In genomic region chr19:33362508-33363228, GRCh38 we compare ENCODE assay signal across 24 cellular contexts. TPM values are rescaled to one million over a fixed set of nuclear protein-coding genes. Genes with fewer than 3 reads are reported as not detected.
DNase-seq lines count a peak whose midpoint lies in the region; ATAC-seq, FAIRE-seq and TF ChIP-seq lines count a peak whose summit lies in the region.
"Had no signal": no experiment of that assay in that cellular context is flagged by ENCODE, and none has a peak within 500 bp of the region (broad histone marks: within the 10 kb centered on the region; RNA-seq: fewer than 3 reads in every experiment).

No MANE protein-coding gene starts in this region.

- POLR2A ChIA-PET in A549 (lab: Yijun Ruan, JAX): interaction anchor here (0.8 to 1.5 kb wide), 3 partner anchors 10 to 60 kb away, joined by 3 to 6 read pairs (median 5); partner anchors contain the start of gene CEBPA
- POLR2A ChIA-PET in K562 (lab: Yijun Ruan, JAX): interaction anchor here (6.4 kb wide), 1 partner anchor 10 kb away, joined by 60 read pairs; the partner anchor contains the start of gene CEBPG

- in situ Hi-C loops in K562 (cut with MboI): no loop called here

- H3K9me1 ChIP-seq in K562 (ENCODE audit: control insufficient read depth, insufficient read depth, low read length): no peaks in the 10 kb centered on the region

- ATAC-seq in A549: no peak
- no peak for ATAC-seq in K562
- ATAC-seq: GM12878 had no signal

- BruUV-seq in K562 (replicated peaks; lab: Mats Ljungman, UMichigan): no TSS peak

- H3K4me2 ChIP-seq in A549 (no peak overlapping the region), K562 (ENCODE audit: insufficient read depth, low read length) (no peak overlapping the region)
- H3K4me2 ChIP-seq: BLaER1 had no signal

- WGBS in A549 (ENCODE audit: missing lambda C conversion rate): 51% methylated on average over 6 of the region's 6 CpGs
- WGBS in K562 (ENCODE audit: insufficient coverage, low coverage, missing lambda C conversion rate): 1% methylated on average over 6 of the region's 6 CpGs

- H3K4me3 ChIP-seq in A549 (no peak overlapping the region), K562 (no peak overlapping the region)
- H3K4me3 ChIP-seq: BLaER1, GM12878 had no signal

- no peaks in the 10 kb centered on the region for H3K36me3 ChIP-seq in K562 (ENCODE audit: control insufficient read depth, insufficient read depth, low read length)
- H3K36me3 ChIP-seq: BE2C, BLaER1 had no signal

- no peak overlapping the region for H2AFZ ChIP-seq in K562 (ENCODE audit: low read depth, low read length)

- no peaks in the 10 kb centered on the region for H3K79me2 ChIP-seq in K562 (ENCODE audit: control insufficient read depth, insufficient read depth, low read length)

- H3K27ac ChIP-seq in A549 (no peak overlapping the region), K562 (ENCODE audit: extremely low read depth, low read depth, low read length) (no peak overlapping the region)
- H3K27ac ChIP-seq: 22Rv1, BLaER1 had no signal

- no peaks in the 10 kb centered on the region; the same call in 1 of the 2 replicates for H4K20me1 ChIP-seq in K562 (replicated peaks; ENCODE audit: control insufficient read depth, insufficient read depth, low read length)
- H4K20me1 ChIP-seq: BLaER1 had no signal

- intact Hi-C loops in K562 (cut with micrococcal nuclease): no loop called here

- H3K9me3 ChIP-seq in A549 (no peaks in the 10 kb centered on the region), K562 (replicated peaks; ENCODE audit: control insufficient read depth, insufficient read depth, low read depth, low read length) (no peaks in the 10 kb centered on the region)
- H3K9me3 ChIP-seq: BE2C, BLaER1 had no signal

- TF ChIP-seq EP300 in A549 (IDR thresholded peaks at IDR 0.05) (no peak), K562 (IDR thresholded peaks at IDR 0.05; ENCODE audit: low read length) (no peak)

- TF ChIP-seq POLR2A in A549 (IDR thresholded peaks at IDR 0.05; ENCODE audit: low read length) (no peak), K562 (conservative IDR thresholded peaks at IDR 0.05) (no peak)

- CTCF ChIA-PET in A549 (lab: Yijun Ruan, JAX): interaction anchor here (0.6 to 3.3 kb wide), 12 partner anchors 9 to 128 kb away, joined by 3 to 16 read pairs (median 4); partner anchors contain the start of genes CEBPA and CEBPG
- CTCF ChIA-PET in K562 (lab: Yijun Ruan, JAX; ENCODE audit: low intra/inter-chr PET ratio): no interaction called here

- TF ChIP-seq CTCF in A549 (IDR thresholded peaks at IDR 0.05) (no peak), K562 (IDR thresholded peaks at IDR 0.05 in 2 of 3, conservative IDR thresholded peaks at IDR 0.05 in 1 of 3; ENCODE audit: insufficient read depth in 2 of 3, low read depth in 1 of 3, low read length in 3 of 3) (no peak)

- peak; percentile 7 for DNase-seq in NCI-H82 (lab: John Stamatoyannopoulos, UW)
- DNase-seq in NCI-H82 treated with DMSO at 0.1 percent for 48 hours (lab: John Stamatoyannopoulos, UW; ENCODE audit: unreplicated experiment): no peak
- no peak for DNase-seq in A549 (ENCODE audit: low read depth in 1 of 2, low spot score in 1 of 2)
- no peak for DNase-seq in K562 (ENCODE audit: extremely low read depth in 1 of 4, low spot score in 3 of 4)
- DNase-seq in HCEC 1CT: no peak
- DNase-seq: ACHN; BE2C; C1 segment of cervical spinal cord; CD4-positive, alpha-beta memory T cell; CD4-positive, CD25-positive, alpha-beta regulatory T cell; CD8-positive, alpha-beta memory T cell; COR-L47; DMS 273 treated with DMSO at 0.1 percent for 48 hours; DMS153; DMS53; DMS79; DND-41; EL; GDM1 had no signal

- TF ChIP-seq RAD21 in A549 (conservative IDR thresholded peaks at IDR 0.05 in 1 of 2, IDR thresholded peaks at IDR 0.05 in 1 of 2): no peak
- no peak for TF ChIP-seq RAD21 in K562 (CRISPR knock-in tag; conservative IDR thresholded peaks at IDR 0.05 in 1 of 2, IDR thresholded peaks at IDR 0.05 in 1 of 2)

- no peak overlapping the region for H3K9ac ChIP-seq in K562 (ENCODE audit: insufficient read depth in 1 of 2, low read depth in 2 of 2, low read length in 2 of 2)
- H3K9ac ChIP-seq: BLaER1 had no signal

- peaks cover 29 to 60% of the 10 kb centered on the region in 2 experiments for H3K27me3 ChIP-seq in K562 (ENCODE audit: control insufficient read depth in 2 of 2, insufficient read depth in 2 of 2, low read length in 2 of 2)
- H3K27me3 ChIP-seq: BE2C, BLaER1 had no signal

- peak; percentile 74 for FAIRE-seq in A549 (lab: Jason Lieb, UNC)
- FAIRE-seq in K562 (lab: Jason Lieb, UNC): no peak
- FAIRE-seq: GM12878, GM12892, GM18507 had no signal

- H3K4me1 ChIP-seq in A549: peaks cover under 1% of the 10 kb centered on the region; the same call in 1 of the 3 replicates
- H3K4me1 ChIP-seq in K562 (replicated peaks in 1 of 2; ENCODE audit: control insufficient read depth in 2 of 2, insufficient read depth in 2 of 2, low read length in 2 of 2): no peaks in the 10 kb centered on the region
- H3K4me1 ChIP-seq: BE2C, BLaER1 had no signal

TF ChIP-seq in A549, 52 proteins besides CTCF, POLR2A, EP300 and RAD21 (continues in another document):
- TF ChIP-seq NPAS2 (CRISPR knock-in tag; IDR thresholded peaks at IDR 0.05; ENCODE audit: borderline replicate concordance) (no peak), HOXB13 (CRISPR knock-in tag; IDR thresholded peaks at IDR 0.05; ENCODE audit: low read depth) (no peak), JUN (IDR thresholded peaks at IDR 0.05) (no peak), HMGXB4 (CRISPR knock-in tag; IDR thresholded peaks at IDR 0.05; ENCODE audit: borderline replicate concordance) (no peak)

TF ChIP-seq in K562, 482 proteins besides CTCF, POLR2A, EP300 and RAD21 (continues in another document):
- TF ChIP-seq E2F8 (IDR thresholded peaks at IDR 0.05; ENCODE audit: low read depth, partially characterized antibody) (no peak), RFX1 (IDR thresholded peaks at IDR 0.05) (no peak), STAT6 (CRISPR knock-in tag; IDR thresholded peaks at IDR 0.05) (no peak)

RNA-seq across cellular contexts. Expression of gene CEBPG, which starts 10.8 kb away (rescaled TPM):
- polyA plus RNA-seq in A549 (2011; rRNA removed): 104 and 138 TPM in 2 replicates
- 25.7 and 27.7 TPM in 2 replicates for polyA plus RNA-seq in A549 (2012; cell fraction: cytosol; rRNA removed)
- polyA plus RNA-seq in A549 (2012; cell fraction: nucleus; rRNA removed): 11.1 and 12.8 TPM in 2 replicates
- polyA plus RNA-seq in A549 (2017; fragmentation: RNase III; extraction: RNeasy Plus Mini Kit Qiagen cat#74134 plus additional on column Dnase treatment): 34.0 to 35.7 TPM (median 34.3 TPM) in 3 replicates
- 62.1 and 64.8 TPM in 2 replicates for polyA minus RNA-seq in A549 (2011; rRNA and poly(A)+ RNA removed)
- 10.0 and 38.4 TPM in 2 replicates for total RNA-seq in K562 (2011; cell fraction: chromatin; rRNA removed; ENCODE audit: low replicate concordance)
- 8.7 and 12.4 TPM in 2 replicates for total RNA-seq in K562 (2011; cell fraction: nucleolus; rRNA removed)
- 16.9 and 22.7 TPM in 2 replicates for total RNA-seq in K562 (2011; cell fraction: nucleoplasm; rRNA removed)
- total RNA-seq in K562 (2014; rRNA removed): 29.7 and 31.2 TPM in 2 replicates
- 34.9 and 42.3 TPM in 2 replicates for total RNA-seq in K562 (2014; rRNA removed; fragmentation: Illumina TruSeq; extraction: Trizol)
- 15.0 and 17.3 TPM in 2 replicates for total RNA-seq in K562 (2015; rRNA removed; fragmentation: Illumina TruSeq; extraction: Trizol)
- 29.7 and 34.6 TPM in 2 replicates for total RNA-seq in K562 (2021)
- polyA plus RNA-seq in K562 (2011; rRNA removed): 30.9 and 31.2 TPM in 2 replicates
- 9.2 and 18.2 TPM in 2 replicates for polyA plus RNA-seq in K562 (2011; cell fraction: cytosol; rRNA removed)
- polyA plus RNA-seq in K562 (2011; cell fraction: nucleus; rRNA removed): 11.6 and 23.1 TPM in 2 replicates
- polyA plus RNA-seq in K562 (2012): 16.1 and 50.7 TPM in 2 replicates
- polyA plus RNA-seq in K562 (2014; fragmentation: Illumina TruSeq; extraction: Trizol): 28.8 and 30.1 TPM in 2 replicates
- 1 to 10 TPM; 9.5 to 9.8 TPM for polyA plus RNA-seq in K562 (2014; fragmentation: Nextera tagmentation; extraction: Ambion mirVana)
- polyA plus RNA-seq in K562 (2014; rRNA removed): 30.2 and 33.0 TPM in 2 replicates
- 31.5 and 41.1 TPM in 2 replicates for polyA minus RNA-seq in K562 (2011; rRNA and poly(A)+ RNA removed)
- 10.6 and 12.5 TPM in 2 replicates for polyA minus RNA-seq in K562 (2011; cell fraction: cytosol; rRNA and poly(A)+ RNA removed)
- 7.7 and 21.0 TPM in 2 replicates for polyA minus RNA-seq in K562 (2011; cell fraction: nucleus; rRNA and poly(A)+ RNA removed)
